ENCODE assay signal across 26 cellular contexts in genomic region chr6:18091382-18091781, GRCh38.
"Had no signal": no experiment of that assay in that cellular context is flagged by ENCODE, and none has a peak within 500 bp of the region (broad histone marks: within the 10 kb centered on the region; RNA-seq: fewer than 3 reads in every experiment).

No MANE protein-coding gene starts in this region.

- DNase-seq: head of caudate nucleus; hypothalamus; immature natural killer cell; kidney; left ventricle myocardium inferior; mesendoderm; naive thymus-derived CD8-positive, alpha-beta T cell; occipital lobe; spleen; stimulated activated CD4-positive, alpha-beta T cell treated with anti-CD3 and anti-CD28 coated beads, Interleukin-4, amount 100 ng/mL, for 1 hour; stimulated activated naive B cell treated with anti-CD40 and anti-IgM and Interleukin-4, amounts not matched to agents 10 μg/mL and 1 μg/mL and 100 μg/mL, for 72 hours; stimulated activated naive CD8-positive, alpha-beta T cell treated with anti-CD3 and anti-CD28 coated beads, Interleukin-15, Interleukin-2, amounts not matched to agents 100 U/mL and 50 U/mL, for 24 hours; stomach; testis; thyroid gland; trophoblast cell; upper lobe of right lung had no signal

- H3K27me3 ChIP-seq: neutrophil, right atrium auricular region, spleen, stomach, testis, thyroid gland, upper lobe of right lung had no signal

- H3K27ac ChIP-seq: left ventricle myocardium inferior, neutrophil, parathyroid adenoma, right atrium auricular region, skin epidermis, spleen, stomach, testis, thyroid gland, upper lobe of right lung had no signal

- ATAC-seq: naive thymus-derived CD8-positive, alpha-beta T cell; sciatic nerve; stimulated activated naive B cell treated with anti-CD40 and anti-IgM and Interleukin-4, amounts not matched to agents 10 μg/mL and 1 μg/mL and 100 μg/mL, for 72 hours; stimulated activated naive CD8-positive, alpha-beta T cell treated with anti-CD3 and anti-CD28 coated beads, Interleukin-15, Interleukin-2, amounts not matched to agents 100 U/mL and 50 U/mL, for 24 hours; upper lobe of right lung had no signal

- H3K27ac Mint-ChIP-seq: immature natural killer cell; mesothelial cell of epicardium; naive thymus-derived CD8-positive, alpha-beta T cell; nephron; stimulated activated naive B cell treated with anti-CD40 and anti-IgM and Interleukin-4, amounts not matched to agents 10 μg/mL and 1 μg/mL and 100 μg/mL, for 72 hours had no signal

- H3K36me3 ChIP-seq: left ventricle myocardium inferior, neutrophil, right atrium auricular region, spleen, stomach, thyroid gland, upper lobe of right lung had no signal

- H3K4me3 Mint-ChIP-seq: immature natural killer cell; mesothelial cell of epicardium; naive thymus-derived CD8-positive, alpha-beta T cell; nephron; neural crest cell; stimulated activated naive B cell treated with anti-CD40 and anti-IgM and Interleukin-4, amounts not matched to agents 10 μg/mL and 1 μg/mL and 100 μg/mL, for 72 hours had no signal

- H3K9ac ChIP-seq: parathyroid adenoma had no signal

- H3K4me3 ChIP-seq: left ventricle myocardium inferior, lung, right atrium auricular region, skin epidermis, spleen, stomach, testis, thyroid gland, upper lobe of right lung had no signal

- H3K4me1 ChIP-seq: left ventricle myocardium inferior, parathyroid adenoma, right atrium auricular region, spleen, stomach, testis, upper lobe of right lung had no signal

- H3K4me1 Mint-ChIP-seq: immature natural killer cell; mesothelial cell of epicardium; naive thymus-derived CD8-positive, alpha-beta T cell; nephron; stimulated activated naive B cell treated with anti-CD40 and anti-IgM and Interleukin-4, amounts not matched to agents 10 μg/mL and 1 μg/mL and 100 μg/mL, for 72 hours had no signal

- H3K9me3 ChIP-seq: neutrophil, right atrium auricular region, testis, thyroid gland, upper lobe of right lung had no signal
